Comparison of ENCODE assay signal across 22 cellular contexts in genomic region chr5:9015250-9015936, GRCh38.
DNase-seq lines count a peak whose midpoint lies in the region; ATAC-seq and TF ChIP-seq lines count a peak whose summit lies in the region.
"Had no signal": no experiment of that assay in that cellular context is flagged by ENCODE, and none has a peak within 500 bp of the region (broad histone marks: within the 10 kb centered on the region; RNA-seq: fewer than 3 reads in every experiment).

No MANE protein-coding gene starts in this region.

- WGBS in mesenchymal stem cell = 0% methylated on average over 1 of the region's 5 CpGs

- H3K18ac ChIP-seq in mesenchymal stem cell (ENCODE audit: low read depth in 1 of 2, low read length in 2 of 2) = no peak overlapping the region

- H3K9ac ChIP-seq in mesenchymal stem cell (ENCODE audit: low read length) = no peak overlapping the region
- H3K9ac ChIP-seq: KMS-11 had no signal

- H3K4me1 ChIP-seq in mesenchymal stem cell (ENCODE audit: control insufficient read depth, insufficient read depth, low read depth, low read length) = peaks cover 7% of the 10 kb centered on the region
- H3K4me1 ChIP-seq: upper lobe of left lung had no signal

- H3K36me3 ChIP-seq in brain microvascular endothelial cell (replicated peaks) = no peaks in the 10 kb centered on the region
- H3K36me3 ChIP-seq in mesenchymal stem cell (ENCODE audit: control insufficient read depth in 1 of 2, insufficient read depth in 2 of 2, low read depth in 1 of 2, low read length in 2 of 2) = no peaks in the 10 kb centered on the region
- H3K36me3 ChIP-seq: ovary, spleen, upper lobe of left lung had no signal

- H3K14ac ChIP-seq in mesenchymal stem cell (ENCODE audit: low read length in 2 of 2) = no peak overlapping the region

- no peak overlapping the region for H2BK12ac ChIP-seq in mesenchymal stem cell (ENCODE audit: low read length in 2 of 2)

- no peaks in the 10 kb centered on the region for H3K9me3 ChIP-seq in mesenchymal stem cell (ENCODE audit: control insufficient read depth, low read length)
- H3K9me3 ChIP-seq: ovary, upper lobe of left lung had no signal

- H2BK15ac ChIP-seq in mesenchymal stem cell (ENCODE audit: low read depth, poor library complexity, severe bottlenecking) = no peak overlapping the region

- ATAC-seq in GM21825 (IDR thresholded peaks at IDR 0.05; ENCODE audit: unreplicated experiment) = no peak
- ATAC-seq: stimulated activated naive B cell treated with anti-CD40 and anti-IgM and Interleukin-4, amounts not matched to agents 10 μg/mL and 1 μg/mL and 100 μg/mL, for 72 hours had no signal

- no peak overlapping the region for H4K91ac ChIP-seq in mesenchymal stem cell (ENCODE audit: low read length)

- H3K27ac ChIP-seq in brain microvascular endothelial cell (peak overlapping the region; percentile 73), mesenchymal stem cell (ENCODE audit: low read length, poor library complexity, severe bottlenecking) (peak overlapping the region; percentile 91)
- H3K27ac ChIP-seq: KMS-11, ovary, upper lobe of left lung had no signal

- H3K4me3 ChIP-seq in AG10803 (ENCODE audit: low read length) (no peak overlapping the region), brain microvascular endothelial cell (ENCODE audit: low read depth, low read length) (no peak overlapping the region), mesenchymal stem cell (ENCODE audit: insufficient read depth in 1 of 2, low read depth in 1 of 2, low read length in 2 of 2) (no peak overlapping the region)
- H3K4me3 ChIP-seq: ovary, spleen, upper lobe of left lung had no signal

- H2AK5ac ChIP-seq in mesenchymal stem cell (ENCODE audit: low read length, severe bottlenecking) = peak overlapping the region; percentile 99

- peak overlapping the region; percentile 51 for H2BK120ac ChIP-seq in mesenchymal stem cell (ENCODE audit: low read depth, low read length)

- H3K4ac ChIP-seq in mesenchymal stem cell (ENCODE audit: low read depth in 1 of 2, low read length in 2 of 2) = no peak overlapping the region

- H3K4me2 ChIP-seq in mesenchymal stem cell (ENCODE audit: low read length, poor library complexity, severe bottlenecking) = no peak overlapping the region
- H3K4me2 ChIP-seq: KMS-11 had no signal

- no peak overlapping the region for H3K23ac ChIP-seq in mesenchymal stem cell (ENCODE audit: low read length in 2 of 2)

- in situ Hi-C loops in brain microvascular endothelial cell (cut with HindIII; ENCODE audit: low pct_ligation_motif_present, low sequenced_read_pairs) = no loop called here

- no peak overlapping the region for H2BK5ac ChIP-seq in mesenchymal stem cell (ENCODE audit: low read depth, low read length, poor library complexity, severe bottlenecking)

- no peak overlapping the region for H4K8ac ChIP-seq in mesenchymal stem cell (ENCODE audit: low read length)

- no peak overlapping the region for H2AFZ ChIP-seq in mesenchymal stem cell (ENCODE audit: low read depth, low read length)

- H3K79me1 ChIP-seq in mesenchymal stem cell (replicated peaks; ENCODE audit: low read length, poor library complexity, severe bottlenecking) = no peaks in the 10 kb centered on the region

- peak; percentile 80 for DNase-seq in AG10803 (ENCODE audit: low read depth)
- peak; percentile 47 to 62 for DNase-seq in Kasumi-1 (lab: John Stamatoyannopoulos, UW)
- peak; percentile 57 for DNase-seq in brain microvascular endothelial cell
- DNase-seq in mesenchymal stem cell = peak; percentile 28
- DNase-seq in NCI-H446 (lab: John Stamatoyannopoulos, UW) = no peak
- no peak for DNase-seq in NCI-H1092 treated with DMSO at 0.1 percent for 48 hours (lab: John Stamatoyannopoulos, UW)
- DNase-seq in iPS-NIHi11 (ENCODE audit: low spot score) = no peak
- DNase-seq: activated CD4-positive, alpha-beta T cell treated with anti-CD3 and anti-CD28 coated beads for 4 hours; activated T-cell treated with anti-CD3 and anti-CD28 coated beads for 4 hours; GF-D8; head of caudate nucleus; kidney glomerular epithelial cell; NCI-H1436 treated with DMSO at 0.1 percent for 48 hours; NCI-H2227 treated with DMSO at 0.1 percent for 48 hours; ovary; SIG-M5; spleen; stimulated activated naive B cell treated with anti-CD40 and anti-IgM and Interleukin-4, amounts not matched to agents 10 μg/mL and 1 μg/mL and 100 μg/mL, for 72 hours; T1000; upper lobe of left lung had no signal

- TF ChIP-seq CTCF in AG10803 (conservative IDR thresholded peaks at IDR 0.05; ENCODE audit: low read length) (no peak), brain microvascular endothelial cell (IDR thresholded peaks at IDR 0.05; ENCODE audit: low read depth, low read length, missing control alignments) (no peak)

- H3K27me3 ChIP-seq in brain microvascular endothelial cell (replicated peaks) = no peaks in the 10 kb centered on the region
- H3K27me3 ChIP-seq in mesenchymal stem cell (ENCODE audit: control insufficient read depth in 1 of 2, insufficient read depth in 1 of 2, low read length in 2 of 2) = no peaks in the 10 kb centered on the region
- H3K27me3 ChIP-seq: ovary, spleen, upper lobe of left lung had no signal

Comparison
In these comparisons a context has a peak if more than half of its experiments do, and no peak if none do; other contexts are left out.
1. DNase-seq: peak in AG10803 (single experiment), Kasumi-1 (2 of 2), brain microvascular endothelial cell (single experiment) and mesenchymal stem cell (single experiment); none in NCI-H446 (0 of 2), NCI-H1092 treated with DMSO at 0.1 percent for 48 hours (single experiment) and iPS-NIHi11 (single experiment).